8 cellular contexts compared by ENCODE assay signal in the genomic region with DNA sequence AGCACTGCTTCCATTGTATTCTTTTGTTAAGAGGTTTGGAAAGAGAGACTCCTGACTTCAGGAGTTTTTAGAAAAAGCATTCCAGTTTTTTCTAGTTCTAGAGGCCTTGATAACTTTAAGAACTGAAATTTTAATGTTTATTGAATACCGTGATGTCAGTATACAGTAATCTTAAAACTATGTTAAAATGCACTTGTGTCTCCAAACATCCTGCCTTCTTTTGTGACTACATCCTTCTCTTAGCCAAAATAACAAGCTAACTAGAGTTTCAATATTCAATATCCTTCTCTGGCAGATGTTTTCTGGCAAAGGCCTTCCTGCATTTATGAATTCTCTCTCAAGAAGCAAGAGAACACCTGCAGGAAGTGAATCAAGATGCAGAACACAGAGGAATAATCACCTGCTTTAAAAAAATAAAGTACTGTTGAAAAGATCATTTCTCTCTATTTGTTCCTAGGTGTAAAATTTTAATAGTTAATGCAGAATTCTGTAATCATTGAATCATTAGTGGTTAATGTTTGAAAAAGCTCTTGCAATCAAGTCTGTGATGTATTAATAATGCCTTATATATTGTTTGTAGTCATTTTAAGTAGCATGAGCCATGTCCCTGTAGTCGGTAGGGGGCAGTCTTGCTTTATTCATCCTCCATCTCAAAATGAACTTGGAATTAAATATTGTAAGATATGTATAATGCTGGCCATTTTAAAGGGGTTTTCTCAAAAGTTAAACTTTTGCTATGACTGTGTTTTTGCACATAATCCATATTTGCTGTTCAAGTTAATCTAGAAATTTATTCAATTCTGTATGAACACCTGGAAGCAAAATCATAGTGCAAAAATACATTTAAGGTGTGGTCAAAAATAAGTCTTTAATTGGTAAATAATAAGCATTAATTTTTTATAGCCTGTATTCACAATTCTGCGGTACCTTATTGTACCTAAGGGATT. TPM values are rescaled to one million over a fixed set of nuclear protein-coding genes. Genes with fewer than 3 reads are reported as not detected.
A peak's percentile ranks its signal among the peaks of the same experiment; 100 is the strongest.
DNase-seq lines count a peak whose midpoint lies in the region; ATAC-seq and TF ChIP-seq lines count a peak whose summit lies in the region.

No MANE protein-coding gene starts in this region.

- H3K27me3 ChIP-seq in RWPE2 (ENCODE audit: insufficient read depth, poor library complexity, severe bottlenecking) (no peaks in the 10 kb centered on the region), sigmoid colon (no peaks in the 10 kb centered on the region)

- H3K4me3 ChIP-seq in RWPE2 (ENCODE audit: severe bottlenecking), result no peak overlapping the region
- H3K4me3 ChIP-seq in sigmoid colon, result no peak overlapping the region

- H3K9me3 ChIP-seq in RWPE2 (ENCODE audit: severe bottlenecking), result no peaks in the 10 kb centered on the region
- no peaks in the 10 kb centered on the region for H3K9me3 ChIP-seq in sigmoid colon

- TF ChIP-seq CTCF in RWPE2 (IDR thresholded peaks at IDR 0.05; ENCODE audit: poor library complexity, severe bottlenecking) (peak; percentile 98), sigmoid colon (IDR thresholded peaks at IDR 0.05) (peak; percentile 46 to 78 (median 68))

- H3K36me3 ChIP-seq in RWPE2 (ENCODE audit: low read depth) (peaks cover 56% of the 10 kb centered on the region), sigmoid colon (peaks cover 5 to 52% (median 10%) of the 10 kb centered on the region in 4 donors)

- no peak for TF ChIP-seq POLR2A in sigmoid colon (IDR thresholded peaks at IDR 0.05)

- ATAC-seq in RWPE2 (ENCODE audit: low read depth), result peak; percentile 61; the same call in 1 of the 3 replicates
- peak; percentile 77 for ATAC-seq in Right ventricle myocardium superior (ENCODE audit: poor library complexity)
- ATAC-seq in HG02870 (IDR thresholded peaks at IDR 0.05; ENCODE audit: unreplicated experiment), result no peak

- H3K27ac ChIP-seq in RWPE2 (ENCODE audit: poor library complexity, severe bottlenecking) (no peak overlapping the region), sigmoid colon (no peak overlapping the region)

- TF ChIP-seq EP300 in sigmoid colon (IDR thresholded peaks at IDR 0.05), result no peak

- no peaks in the 10 kb centered on the region for H3K4me1 ChIP-seq in RWPE2 (ENCODE audit: insufficient read depth, poor library complexity, severe bottlenecking)
- H3K4me1 ChIP-seq in sigmoid colon, result peaks cover 0 to 4% (median 0%) of the 10 kb centered on the region in 4 donors

- intact Hi-C loops in Right ventricle myocardium superior (cut with DNase I), result loop anchor here (5.0 to 10.0 kb wide), 3 partner anchors 163 to 546 kb away; no protein-coding TSS in a partner anchor
- intact Hi-C loops in sigmoid colon (cut with DNase I), result loop anchor here (2.0 to 5.0 kb wide), 2 partner anchors 397 to 546 kb away; no protein-coding TSS in a partner anchor

- peak; percentile 23 for DNase-seq in COLO829 (ENCODE audit: low spot score)
- DNase-seq in HT-29 (ENCODE audit: low spot score), result peak; percentile 86
- DNase-seq in RWPE2 (ENCODE audit: low spot score), result no peak
- peak; percentile 54 for DNase-seq in activated naive CD4-positive, alpha-beta T cell treated with anti-CD3 and anti-CD28 coated beads, Interleukin-2, amount 50 U/mL, for 16 hours
- no peak for DNase-seq in Right ventricle myocardium superior
- DNase-seq in sigmoid colon, result no peak
- no peak for DNase-seq in 8988T

- WGBS in sigmoid colon, 2 donors, result 21 to 45% methylated on average over 3 of the region's 3 CpGs

RNA-seq across cellular contexts. Expression of a gene that starts 43.1 kb away (rescaled TPM):
- 23.4 and 26.8 TPM in 2 replicates for total RNA-seq in HT-29 (2014; rRNA removed; shearing (Covaris generic))
- total RNA-seq in Right ventricle myocardium superior (50.7 TPM), sigmoid colon (10 to 100 TPM; 47.8 to 88.5 (median 64.0) TPM)
- 10 to 100 TPM; 20.3 to 34.3 (median 21.6) TPM for polyA plus RNA-seq in sigmoid colon

Comparison
In these comparisons a context has a peak if more than half of its experiments do, and no peak if none do; other contexts are left out.
1. DNase-seq: peak in COLO829 (single experiment), HT-29 (single experiment) and activated naive CD4-positive, alpha-beta T cell treated with anti-CD3 and anti-CD28 coated beads, Interleukin-2, amount 50 U/mL, for 16 hours (single experiment); none in RWPE2 (single experiment), Right ventricle myocardium superior (single experiment), sigmoid colon (single experiment) and 8988T (single experiment).